8 cellular contexts compared by ENCODE assay signal in the genomic region with DNA sequence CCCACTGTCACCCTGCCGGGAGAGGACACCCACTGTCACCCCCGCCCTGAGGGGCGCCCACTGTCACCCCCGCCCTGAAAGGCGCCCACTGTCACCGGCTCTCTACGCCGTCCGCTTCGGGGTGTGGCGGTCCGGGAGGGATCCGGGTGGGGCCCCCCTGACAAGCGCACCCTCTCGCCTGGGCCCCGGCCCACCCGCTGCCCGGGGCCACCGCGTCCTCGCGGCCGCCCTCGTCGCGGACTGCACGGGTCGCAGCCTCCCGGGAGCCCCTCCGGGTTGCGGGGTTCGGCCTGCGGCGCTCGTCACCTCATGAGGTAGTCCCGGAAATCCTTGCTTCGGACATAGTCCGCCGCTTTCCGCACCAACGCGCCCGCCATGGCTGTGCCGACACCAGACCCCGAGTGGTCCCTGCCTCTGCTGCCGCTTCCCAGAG. TPM values are rescaled to one million over a fixed set of nuclear protein-coding genes. Genes with fewer than 3 reads are reported as not detected.
DNase-seq lines count a peak whose midpoint lies in the region; ATAC-seq and TF ChIP-seq lines count a peak whose summit lies in the region.

No MANE protein-coding gene starts in this region.

- no TSS peak for BruUV-seq in MCF 10A (replicated peaks; lab: Mats Ljungman, UMichigan)

- peak overlapping the region; percentile 85 for H3K4me3 Mint-ChIP-seq in MCF 10A (ENCODE audit: unreplicated experiment)

- intact Hi-C loops in MCF 10A (cut with micrococcal nuclease) (loop anchor here (1.0 to 5.0 kb wide), 2 partner anchors 107 to 225 kb away; no protein-coding TSS in a partner anchor), lower lobe of right lung (cut with DNase I) (no loop called here)

- POLR2A ChIA-PET in MCF 10A (lab: Yijun Ruan, JAX): interaction anchor here (1.9 kb wide), 1 partner anchor 22 kb away, joined by 13 read pairs; no protein-coding TSS in a partner anchor

- ATAC-seq in HG03571 (IDR thresholded peaks at IDR 0.05; ENCODE audit: unreplicated experiment) (peak; percentile 2), lower lobe of right lung (peak; percentile 12 to 36)

- H3K27ac ChIP-seq in lower lobe of right lung: peak overlapping the region; percentile 95
- peak overlapping the region; percentile 80 for H3K27ac ChIP-seq in urinary bladder (ENCODE audit: low read depth)

- DNase-seq in NCI-H82 (lab: John Stamatoyannopoulos, UW): peak; percentile 50
- DNase-seq in NCI-H82 treated with DMSO at 0.1 percent for 48 hours (lab: John Stamatoyannopoulos, UW; ENCODE audit: unreplicated experiment): no peak
- no peak for DNase-seq in MCF 10A (ENCODE audit: unreplicated experiment)
- no peak for DNase-seq in lower lobe of right lung
- DNase-seq in AG08396 (ENCODE audit: low spot score): no peak
- no peak for DNase-seq in HuH-7 (ENCODE audit: low spot score)

- H3K4me3 ChIP-seq in lower lobe of right lung (peak overlapping the region; percentile 95), urinary bladder (ENCODE audit: low read depth, low read length) (peak overlapping the region; percentile 95)

- no peaks in the 10 kb centered on the region for H3K27me3 ChIP-seq in lower lobe of right lung (ENCODE audit: low read depth)

- WGBS in urinary bladder: under 1% methylated on average over 46 of the region's 46 CpGs

- no peaks in the 10 kb centered on the region for H3K9me3 Mint-ChIP-seq in MCF 10A (ENCODE audit: unreplicated experiment)

- CTCF ChIA-PET in MCF 10A (lab: Yijun Ruan, JAX): no interaction called here

- H3K4me1 ChIP-seq in lower lobe of right lung (peaks cover 25% of the 10 kb centered on the region), urinary bladder (ENCODE audit: insufficient read depth) (no peaks in the 10 kb centered on the region)

- H3K27me3 Mint-ChIP-seq in MCF 10A (ENCODE audit: insufficient read depth, unreplicated experiment): no peaks in the 10 kb centered on the region

- H3K27ac Mint-ChIP-seq in MCF 10A (ENCODE audit: low read depth, unreplicated experiment): no peak overlapping the region

- no peaks in the 10 kb centered on the region for H3K36me3 Mint-ChIP-seq in MCF 10A (ENCODE audit: insufficient read depth, unreplicated experiment)

- TF ChIP-seq CTCF in MCF 10A (IDR thresholded peaks at IDR 0.05; ENCODE audit: unreplicated experiment) (no peak), lower lobe of right lung (IDR thresholded peaks at IDR 0.05) (no peak)

- no peaks in the 10 kb centered on the region for H3K4me1 Mint-ChIP-seq in MCF 10A (ENCODE audit: insufficient read depth, unreplicated experiment)

- no peaks in the 10 kb centered on the region for H3K36me3 ChIP-seq in lower lobe of right lung
- no peaks in the 10 kb centered on the region for H3K36me3 ChIP-seq in urinary bladder (ENCODE audit: insufficient read depth)

- H3K9me3 ChIP-seq in lower lobe of right lung: no peaks in the 10 kb centered on the region

RNA-seq across cellular contexts. Expression of gene MPC1, which starts 0.2 kb away (rescaled TPM):
- total RNA-seq in MCF 10A (2022) (31.8 and 33.1 TPM in 2 replicates), lower lobe of right lung (46.8 TPM), urinary bladder (40.9 TPM)
- polyA plus RNA-seq in urinary bladder: 71.4 TPM

RNA-seq across cellular contexts. Expression of gene SFT2D1, which starts 40.2 kb away (rescaled TPM):
- total RNA-seq in MCF 10A (2022) (39.5 and 43.3 TPM in 2 replicates), lower lobe of right lung (52.8 TPM), urinary bladder (37.4 TPM)
- polyA plus RNA-seq in urinary bladder: 47.2 TPM
